In the genomic region with DNA sequence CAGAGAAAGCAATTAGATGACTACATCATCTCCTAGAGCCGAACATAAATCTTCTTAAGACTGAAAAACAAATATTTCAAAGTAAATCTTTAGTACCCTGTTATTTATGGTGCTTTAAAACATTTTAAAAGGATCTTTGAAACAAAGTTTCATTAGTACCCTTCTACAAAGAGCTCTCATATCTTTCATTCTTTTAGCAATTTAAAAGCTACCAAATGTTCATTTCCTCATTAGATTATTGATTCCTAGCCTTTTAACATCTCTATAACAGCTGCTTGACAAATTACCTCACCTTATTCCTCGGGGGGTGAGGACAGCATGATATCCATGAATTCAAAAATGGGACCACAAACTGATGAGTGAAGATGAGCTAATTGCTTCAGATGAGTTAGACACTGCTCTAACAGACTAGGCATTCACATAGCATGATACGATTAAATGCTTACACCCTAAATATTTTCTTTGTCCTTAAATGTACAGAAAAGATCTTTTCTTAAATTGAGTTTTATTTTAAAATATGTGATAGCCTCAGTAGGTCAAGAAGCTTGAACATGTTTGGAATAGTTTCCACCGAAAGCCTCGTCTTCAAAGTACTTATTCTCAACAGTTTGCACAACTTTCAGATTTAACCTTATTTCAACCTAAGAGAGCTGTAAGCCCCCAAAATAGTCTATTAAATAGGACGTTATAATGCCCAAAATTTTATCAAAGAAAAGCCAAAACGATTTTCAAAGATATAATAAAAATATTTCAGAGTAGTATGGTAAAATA, we compare ENCODE assay signal across 10 cellular contexts. TPM values are rescaled to one million over a fixed set of nuclear protein-coding genes. Genes with fewer than 3 reads are reported as not detected.
DNase-seq lines count a peak whose midpoint lies in the region; ATAC-seq, FAIRE-seq and TF ChIP-seq lines count a peak whose summit lies in the region.
"Had no signal": no experiment of that assay in that cellular context is flagged by ENCODE, and none has a peak within 500 bp of the region (broad histone marks: within the 10 kb centered on the region; RNA-seq: fewer than 3 reads in every experiment).

No MANE protein-coding gene starts in this region.

- peak overlapping the region; percentile 8 for H3K27ac Mint-ChIP-seq in CD8-positive, alpha-beta T cell
- peak overlapping the region; percentile 98 for H3K27ac Mint-ChIP-seq in dendritic cell treated with granulocyte-macrophage colony-stimulating factor and Interleukin-4, amounts not matched to agents 40 ng/mL and 50 ng/mL, for 4 days
- H3K27ac Mint-ChIP-seq in neural progenitor cell, result no peak overlapping the region

- CTCF ChIA-PET in CD8-positive, alpha-beta T cell (lab: Charles Lee), result interaction anchor here (0.9 to 4.0 kb wide), 7 partner anchors 9 to 159 kb away, joined by 3 to 31 read pairs (median 4); a partner anchor contains a TSS

- no peaks in the 10 kb centered on the region for H3K27me3 ChIP-seq in CD8-positive, alpha-beta T cell (ENCODE audit: insufficient read depth, low read length)
- H3K27me3 ChIP-seq in neural progenitor cell (no peaks in the 10 kb centered on the region), pancreas (no peaks in the 10 kb centered on the region)

- H3F3A ChIP-seq in neural progenitor cell (ENCODE audit: low read depth), result peaks cover 18% of the 10 kb centered on the region

- H3K9me3 ChIP-seq in CD8-positive, alpha-beta T cell (ENCODE audit: low read length), result no peaks in the 10 kb centered on the region
- H3K9me3 ChIP-seq in neural progenitor cell (ENCODE audit: low read depth), result no peaks in the 10 kb centered on the region
- no peaks in the 10 kb centered on the region for H3K9me3 ChIP-seq in pancreas

- H3K4me3 Mint-ChIP-seq in CD8-positive, alpha-beta T cell, result peak overlapping the region; percentile 99
- H3K4me3 Mint-ChIP-seq in dendritic cell treated with granulocyte-macrophage colony-stimulating factor and Interleukin-4, amounts not matched to agents 40 ng/mL and 50 ng/mL, for 4 days, result peak overlapping the region; percentile 90
- H3K4me3 Mint-ChIP-seq in neural progenitor cell, result peak overlapping the region; percentile 99

- H3K36me3 ChIP-seq in CD8-positive, alpha-beta T cell (ENCODE audit: insufficient read depth, low read length), result no peaks in the 10 kb centered on the region
- H3K36me3 ChIP-seq in neural progenitor cell, result no peaks in the 10 kb centered on the region
- H3K36me3 ChIP-seq in pancreas, result no peaks in the 10 kb centered on the region

- peaks cover 14% of the 10 kb centered on the region for H3K36me3 Mint-ChIP-seq in CD8-positive, alpha-beta T cell
- peaks cover 45% of the 10 kb centered on the region for H3K36me3 Mint-ChIP-seq in dendritic cell treated with granulocyte-macrophage colony-stimulating factor and Interleukin-4, amounts not matched to agents 40 ng/mL and 50 ng/mL, for 4 days (ENCODE audit: low read depth)
- H3K36me3 Mint-ChIP-seq in neural progenitor cell, result peaks cover 2% of the 10 kb centered on the region

- H3K27me3 Mint-ChIP-seq in CD8-positive, alpha-beta T cell (ENCODE audit: low read depth), result no peaks in the 10 kb centered on the region
- H3K27me3 Mint-ChIP-seq in dendritic cell treated with granulocyte-macrophage colony-stimulating factor and Interleukin-4, amounts not matched to agents 40 ng/mL and 50 ng/mL, for 4 days, result no peaks in the 10 kb centered on the region
- no peaks in the 10 kb centered on the region for H3K27me3 Mint-ChIP-seq in neural progenitor cell (ENCODE audit: insufficient read depth, low read depth)

- TF ChIP-seq CTCF in CD8-positive, alpha-beta T cell (IDR thresholded peaks at IDR 0.05), result no peak
- TF ChIP-seq CTCF in neural progenitor cell (IDR thresholded peaks at IDR 0.05) (no peak), pancreas (IDR thresholded peaks at IDR 0.05) (no peak)

- no peak overlapping the region for H2AFZ ChIP-seq in neural progenitor cell (replicated peaks)

- ATAC-seq in CD8-positive, alpha-beta T cell, result no peak
- ATAC-seq in pancreas, result no peak

- no peak overlapping the region for H3K9ac ChIP-seq in neural progenitor cell

- no peak for DNase-seq in CD8-positive, alpha-beta T cell
- peak; percentile 31 for DNase-seq in LHCN-M2 (ENCODE audit: low read depth)
- DNase-seq in neural progenitor cell (ENCODE audit: low spot score), result no peak
- no peak for DNase-seq in pancreas
- no peak for DNase-seq in A172 (ENCODE audit: low spot score)
- DNase-seq in cerebellum (ENCODE audit: low spot score), result no peak
- no peak for DNase-seq in NCI-H446 (lab: John Stamatoyannopoulos, UW)
- DNase-seq: stimulated activated CD4-positive, alpha-beta T cell treated with anti-CD3 and anti-CD28 coated beads, Interleukin-2, amount 100 ng/mL, for 24 hours had no signal

- intact Hi-C loops in CD8-positive, alpha-beta T cell (cut with DNase I, micrococcal nuclease), result loop anchor here in 1 of 2 experiments (5.0 kb wide), 2 partner anchors 32 to 1048 kb away; a partner anchor contains a TSS
- intact Hi-C loops in dendritic cell treated with granulocyte-macrophage colony-stimulating factor and Interleukin-4, amounts not matched to agents 40 ng/mL and 50 ng/mL, for 4 days (cut with micrococcal nuclease), result no loop called here
- intact Hi-C loops in pancreas (cut with DNase I), result no loop called here

- H3K4me1 ChIP-seq in CD8-positive, alpha-beta T cell (ENCODE audit: insufficient read depth, low read length), result peaks cover 33% of the 10 kb centered on the region
- H3K4me1 ChIP-seq in neural progenitor cell (peaks cover 17% of the 10 kb centered on the region), pancreas (peaks cover 4 to 29% (median 15%) of the 10 kb centered on the region in 3 donors)

- H3K4me2 ChIP-seq in neural progenitor cell, result peak overlapping the region; percentile 82

- FAIRE-seq in pancreas (lab: Jason Lieb, UNC), result no peak
- FAIRE-seq: bronchial epithelial cell had no signal

- no peak overlapping the region for H3K27ac ChIP-seq in CD8-positive, alpha-beta T cell (ENCODE audit: low read depth, low read length)
- H3K27ac ChIP-seq in neural progenitor cell (no peak overlapping the region), pancreas (no peak overlapping the region)

- H3K9me3 Mint-ChIP-seq in CD8-positive, alpha-beta T cell, result no peaks in the 10 kb centered on the region
- H3K9me3 Mint-ChIP-seq in dendritic cell treated with granulocyte-macrophage colony-stimulating factor and Interleukin-4, amounts not matched to agents 40 ng/mL and 50 ng/mL, for 4 days, result no peaks in the 10 kb centered on the region
- no peaks in the 10 kb centered on the region for H3K9me3 Mint-ChIP-seq in neural progenitor cell

- H3K79me2 ChIP-seq in neural progenitor cell (ENCODE audit: low read depth), result peaks cover 89% of the 10 kb centered on the region

- H4K20me1 ChIP-seq in neural progenitor cell (ENCODE audit: low read depth), result peaks cover 14% of the 10 kb centered on the region

- POLR2A ChIA-PET in CD8-positive, alpha-beta T cell (lab: Charles Lee), result interaction anchor here (1.2 to 4.3 kb wide), 4 partner anchors 14 to 28 kb away, joined by 3 to 72 read pairs (median 8); a partner anchor contains a TSS

- peaks cover 68% of the 10 kb centered on the region for H3K4me1 Mint-ChIP-seq in CD8-positive, alpha-beta T cell (ENCODE audit: low read depth)
- H3K4me1 Mint-ChIP-seq in dendritic cell treated with granulocyte-macrophage colony-stimulating factor and Interleukin-4, amounts not matched to agents 40 ng/mL and 50 ng/mL, for 4 days (ENCODE audit: low read depth), result peaks cover 54% of the 10 kb centered on the region
- H3K4me1 Mint-ChIP-seq in neural progenitor cell, result peaks cover 22% of the 10 kb centered on the region

- WGBS in pancreas, 2 donors, result 12 to 20% methylated on average over 7 of the region's 7 CpGs

- H3K4me3 ChIP-seq in CD8-positive, alpha-beta T cell (ENCODE audit: low read depth, low read length), result no peak overlapping the region
- H3K4me3 ChIP-seq in neural progenitor cell (peak overlapping the region; percentile 94), pancreas (peak overlapping the region in 2 of 4 donors; percentile 92 to 97)

RNA-seq across cellular contexts. Expression of a gene that starts 2.1 kb away (rescaled TPM):
- 10 to 100 TPM; 32.0 to 32.4 TPM for total RNA-seq in CD8-positive, alpha-beta T cell
- total RNA-seq in LHCN-M2 (2014; rRNA removed), result 5.8 and 6.4 TPM in 2 replicates
- polyA plus RNA-seq in LHCN-M2 (2012), result 1.2 TPM
- 22.4 and 38.7 TPM in 2 replicates for total RNA-seq in neural progenitor cell (ENCODE audit: low replicate concordance)
- 10 to 100 TPM in 2 of 6 donors, 1 to 10 TPM in 4; 7.4 to 15.6 (median 9.9) TPM for total RNA-seq in pancreas
- polyA plus RNA-seq in pancreas, result 1 to 10 TPM; 4.1 to 4.4 TPM
- total RNA-seq in A172 (2014; rRNA removed; shearing (Covaris generic)), result 13.7 and 17.2 TPM in 2 replicates
- 67.6 TPM for total RNA-seq in cerebellum

RNA-seq across cellular contexts. Expression of a gene that starts 15.5 kb away (rescaled TPM):
- total RNA-seq in CD8-positive, alpha-beta T cell, result 10 to 100 TPM; 17.7 to 18.0 TPM
- total RNA-seq in LHCN-M2 (2014; rRNA removed) (16.7 and 19.3 TPM in 2 replicates), neural progenitor cell (ENCODE audit: low replicate concordance) (18.3 and 24.1 TPM in 2 replicates), pancreas (1 to 10 TPM; 3.4 to 9.0 (median 5.2) TPM), cerebellum (29.3 TPM)
- 6.7 TPM for polyA plus RNA-seq in LHCN-M2 (2012)
- polyA plus RNA-seq in pancreas, result 1 to 10 TPM; 2.4 to 4.9 TPM
- total RNA-seq in A172 (2014; rRNA removed; shearing (Covaris generic)), result 35.9 and 36.5 TPM in 2 replicates
